8 cellular contexts compared by ENCODE assay signal in genomic region chr2:235831755-235832154, GRCh38.
"Had no signal": no experiment of that assay in that cellular context is flagged by ENCODE, and none has a peak within 500 bp of the region (broad histone marks: within the 10 kb centered on the region; RNA-seq: fewer than 3 reads in every experiment).

No MANE protein-coding gene starts in this region.

- H3K4me3 ChIP-seq: GM12878 had no signal

- FAIRE-seq: G401.6, GM12878, GM12891, GM12892, GM18507, GM19239 had no signal

- DNase-seq: GDM1, GF-D8 had no signal

- ATAC-seq: GM12878 had no signal
